In genomic region chr17:48143629-48144028, GRCh38 we compare ENCODE assay signal across 12 cellular contexts.
"Had no signal": no experiment of that assay in that cellular context is flagged by ENCODE, and none has a peak within 500 bp of the region (broad histone marks: within the 10 kb centered on the region; RNA-seq: fewer than 3 reads in every experiment).

No MANE protein-coding gene starts in this region.

- H3K4me3 Mint-ChIP-seq: naive B cell had no signal

- H3K27ac ChIP-seq: foreskin keratinocyte, pancreas, stomach, thoracic aorta had no signal

- H3K27me3 ChIP-seq: pancreas had no signal

- DNase-seq: activated T-cell treated with anti-CD3 and anti-CD28 coated beads, Interleukin-2, amount 50 U/mL, for 48 hours; aorta; foreskin keratinocyte; left colon; naive B cell; pancreas; stimulated activated CD4-positive, alpha-beta T cell treated with anti-CD3 and anti-CD28 coated beads, Interleukin-15, amount 100 ng/mL, for 24 hours; stimulated activated CD4-positive, alpha-beta T cell treated with anti-CD3 and anti-CD28 coated beads, Interleukin-4, amount 100 ng/mL, for 24 hours; stomach had no signal

- H3K36me3 ChIP-seq: pancreas, stomach, thoracic aorta had no signal

- ATAC-seq: activated CD4-positive, CD25-positive, alpha-beta regulatory T cell treated with anti-CD3 and anti-CD28 coated beads, Interleukin-2, amount 50 U/mL, for 24 hours; foreskin keratinocyte; left colon; pancreas had no signal

- H3K27me3 Mint-ChIP-seq: naive B cell had no signal

- H3K4me1 ChIP-seq: foreskin keratinocyte, pancreas, stomach had no signal

- H3K9me3 ChIP-seq: pancreas, stomach, thoracic aorta had no signal

- H3K4me3 ChIP-seq: lung, pancreas, stomach, thoracic aorta had no signal

- H3K9me3 Mint-ChIP-seq: naive B cell had no signal
